In the genomic region with DNA sequence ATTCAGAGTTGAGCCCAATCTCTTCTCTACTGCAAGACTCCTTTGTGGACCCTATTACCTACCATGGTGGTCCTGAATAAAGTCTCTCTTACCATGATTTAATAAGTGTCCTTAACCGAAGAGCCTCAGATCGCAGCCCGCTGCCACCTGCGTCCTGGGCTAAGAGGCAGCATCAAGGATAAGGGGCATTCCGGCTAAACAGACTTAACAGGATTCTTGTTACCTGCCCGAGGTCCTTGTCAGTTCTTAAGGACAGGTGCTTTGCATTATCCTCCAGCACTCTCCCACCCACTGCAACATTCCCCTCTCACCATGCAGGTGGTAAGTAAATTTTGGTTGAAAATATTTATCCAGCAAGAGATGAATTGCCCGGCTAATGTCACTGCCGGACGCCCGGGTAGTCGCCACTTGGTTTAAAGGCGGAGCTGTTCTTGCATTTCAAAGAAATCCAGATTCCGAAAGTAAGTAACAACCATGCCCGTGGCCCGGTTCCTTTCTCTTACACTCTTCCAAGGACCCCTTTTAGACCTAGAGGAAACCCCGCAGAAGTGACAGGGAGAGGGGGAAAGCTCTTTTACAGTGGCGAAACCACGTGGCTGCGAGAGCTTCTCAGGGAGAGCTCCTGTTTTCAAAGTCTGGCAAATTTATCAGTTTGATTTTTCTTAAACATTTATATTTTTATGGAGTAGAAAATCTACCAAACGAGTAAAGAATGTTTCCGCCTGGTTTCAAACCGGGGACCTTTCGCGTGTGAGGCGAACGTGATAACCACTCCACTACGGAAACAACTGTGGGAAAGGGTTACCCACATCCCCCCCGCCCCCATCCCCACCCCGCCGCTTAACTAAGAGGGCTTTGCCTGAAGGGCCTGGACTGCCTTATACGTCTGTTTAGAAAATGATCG, we compare ENCODE assay signal across 10 cellular contexts. TPM values are rescaled to one million over a fixed set of nuclear protein-coding genes. Genes with fewer than 3 reads are reported as not detected.
DNase-seq lines count a peak whose midpoint lies in the region; ATAC-seq and TF ChIP-seq lines count a peak whose summit lies in the region.
"Had no signal": no experiment of that assay in that cellular context is flagged by ENCODE, and none has a peak within 500 bp of the region (broad histone marks: within the 10 kb centered on the region; RNA-seq: fewer than 3 reads in every experiment).

No MANE protein-coding gene starts in this region.

- intact Hi-C loops in OCI-LY7 (cut with micrococcal nuclease; ENCODE audit: unreplicated experiment): no loop called here

- DNase-seq in activated CD8-positive, alpha-beta memory T cell treated with anti-CD3 and anti-CD28 coated beads for 24 hours: peak; percentile 73
- no peak for DNase-seq in activated CD8-positive, alpha-beta memory T cell treated with anti-CD3 and anti-CD28 coated beads, Interleukin-2, amount 50 U/mL, for 4 hours
- DNase-seq in activated effector memory CD4-positive, alpha-beta T cell treated with Interleukin-2 at 50 U/mL for 16 hours: peak; percentile 10
- DNase-seq in stimulated activated naive CD8-positive, alpha-beta T cell treated with anti-CD3 and anti-CD28 coated beads, Interleukin-15, Interleukin-2, amounts not matched to agents 100 U/mL and 50 U/mL, for 24 hours: peak; percentile 52
- DNase-seq in OCI-LY7 (ENCODE audit: low spot score): no peak
- DNase-seq: NCI-H1930 had no signal

- peak overlapping the region; percentile 62 for H3K4me3 ChIP-seq in iPS-18a (ENCODE audit: low read length)
- no peak overlapping the region for H3K4me3 ChIP-seq in OCI-LY7 (ENCODE audit: low read depth, low read length, poor library complexity, severe bottlenecking)

- peak overlapping the region; percentile 38 for H3K9ac ChIP-seq in iPS-18a (ENCODE audit: low read length)

- H3K4me1 ChIP-seq in iPS-18a (ENCODE audit: control insufficient read depth, low read depth, low read length) (peaks cover 7% of the 10 kb centered on the region), OCI-LY7 (ENCODE audit: insufficient read depth, low read length, poor library complexity, severe bottlenecking) (no peaks in the 10 kb centered on the region)

- peak; percentile 75 for ATAC-seq in stimulated activated naive CD8-positive, alpha-beta T cell treated with anti-CD3 and anti-CD28 coated beads, Interleukin-15, Interleukin-2, amounts not matched to agents 100 U/mL and 50 U/mL, for 24 hours
- ATAC-seq in HG03108 (IDR thresholded peaks at IDR 0.05; ENCODE audit: unreplicated experiment) (no peak), GM18870 (IDR thresholded peaks at IDR 0.05; ENCODE audit: unreplicated experiment) (no peak)

- no peaks in the 10 kb centered on the region for H3K9me2 ChIP-seq in OCI-LY7 (ENCODE audit: insufficient read depth, low read length)

- H3K4me2 ChIP-seq in OCI-LY7 (ENCODE audit: low read length): no peak overlapping the region

- no TSS peak for BruUV-seq in OCI-LY7 (replicated peaks; lab: Mats Ljungman, UMichigan)

- POLR2A ChIA-PET in OCI-LY7 (lab: Charles Lee): interaction anchor here (0.6 kb wide), 2 partner anchors 15 to 412 kb away, joined by 3 to 4 read pairs; no protein-coding TSS in a partner anchor

- H3K9me3 ChIP-seq in iPS-18a (ENCODE audit: control insufficient read depth, low read depth, low read length) (no peaks in the 10 kb centered on the region), OCI-LY7 (ENCODE audit: low read length) (no peaks in the 10 kb centered on the region)

- H3K27ac ChIP-seq in iPS-18a (ENCODE audit: low read length) (no peak overlapping the region), OCI-LY7 (ENCODE audit: low read depth, low read length, poor library complexity, severe bottlenecking) (no peak overlapping the region)

- H2AFZ ChIP-seq in OCI-LY7 (ENCODE audit: low read length): no peak overlapping the region

- CTCF ChIA-PET in OCI-LY7 (lab: Charles Lee; ENCODE audit: unreplicated experiment): no interaction called here

- no peaks in the 10 kb centered on the region for H4K20me1 ChIP-seq in OCI-LY7 (ENCODE audit: insufficient read depth, low read length)

- TF ChIP-seq CTCF in OCI-LY7 (conservative IDR thresholded peaks at IDR 0.05; ENCODE audit: low read length): no peak

- peaks cover 22% of the 10 kb centered on the region for H3K27me3 ChIP-seq in iPS-18a (ENCODE audit: control insufficient read depth, insufficient read depth, low read length)

- no peaks in the 10 kb centered on the region for H3K36me3 ChIP-seq in iPS-18a (ENCODE audit: control insufficient read depth, low read depth, low read length)
- no peaks in the 10 kb centered on the region for H3K36me3 ChIP-seq in OCI-LY7 (ENCODE audit: insufficient read depth, low read length)

- H3K79me2 ChIP-seq in OCI-LY7 (ENCODE audit: insufficient read depth, low read depth, low read length): no peaks in the 10 kb centered on the region

RNA-seq across cellular contexts. Expression of a gene that starts 41.9 kb away (rescaled TPM):
- 4.6 and 6.9 TPM in 2 replicates for total RNA-seq in OCI-LY7 (2014; rRNA removed; shearing (Covaris generic))
- 12.0 and 13.3 TPM in 2 replicates for total RNA-seq in OCI-LY7 (2022)
- total RNA-seq: glomerular endothelial cell had no signal

Comparison
In these comparisons a context has a peak if more than half of its experiments do, and no peak if none do; other contexts are left out.
1. DNase-seq: peak in activated CD8-positive, alpha-beta memory T cell treated with anti-CD3 and anti-CD28 coated beads for 24 hours (single experiment), activated effector memory CD4-positive, alpha-beta T cell treated with Interleukin-2 at 50 U/mL for 16 hours (single experiment) and stimulated activated naive CD8-positive, alpha-beta T cell treated with anti-CD3 and anti-CD28 coated beads, Interleukin-15, Interleukin-2, amounts not matched to agents 100 U/mL and 50 U/mL, for 24 hours (single experiment); none in activated CD8-positive, alpha-beta memory T cell treated with anti-CD3 and anti-CD28 coated beads, Interleukin-2, amount 50 U/mL, for 4 hours (single experiment) and OCI-LY7 (single experiment).